ENCODE assay signal across 9 cellular contexts in the genomic region with DNA sequence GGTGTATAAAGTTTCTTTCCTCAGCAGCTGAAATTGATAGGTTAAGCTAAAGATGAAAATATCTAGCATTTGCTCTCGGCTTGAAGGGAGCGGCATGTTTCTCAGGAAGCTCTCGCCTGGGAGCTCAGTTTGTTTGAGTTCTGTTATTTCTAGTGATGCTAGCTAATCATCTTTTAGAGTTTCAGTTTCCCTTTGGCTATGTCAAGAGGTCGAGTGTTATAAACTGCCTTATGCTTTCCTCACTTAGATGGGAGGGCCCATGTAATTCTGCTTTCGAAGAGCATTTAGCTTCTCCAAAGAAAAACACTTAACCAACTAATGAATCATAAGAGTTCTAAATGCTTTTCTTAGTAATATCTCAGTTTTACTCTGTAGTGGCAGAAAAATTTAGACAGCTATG.
DNase-seq lines count a peak whose midpoint lies in the region; ATAC-seq, FAIRE-seq and TF ChIP-seq lines count a peak whose summit lies in the region.
"Had no signal": no experiment of that assay in that cellular context is flagged by ENCODE, and none has a peak within 500 bp of the region (broad histone marks: within the 10 kb centered on the region; RNA-seq: fewer than 3 reads in every experiment).

No MANE protein-coding gene starts in this region.

- H3K27ac Mint-ChIP-seq in stimulated activated effector memory CD8-positive, alpha-beta T cell treated with anti-CD3 and anti-CD28 coated beads, Interleukin-12 subunit alpha, Interleukin-12 subunit beta, amount 100 ng/mL, for 72 hours = no peak overlapping the region

- no peak for FAIRE-seq in RCC 7860 (lab: Jason Lieb, UNC)
- FAIRE-seq: A204.1 had no signal

- no peaks in the 10 kb centered on the region for H3K36me3 Mint-ChIP-seq in stimulated activated effector memory CD8-positive, alpha-beta T cell treated with anti-CD3 and anti-CD28 coated beads, Interleukin-12 subunit alpha, Interleukin-12 subunit beta, amount 100 ng/mL, for 72 hours

- H3K4me3 Mint-ChIP-seq in stimulated activated effector memory CD8-positive, alpha-beta T cell treated with anti-CD3 and anti-CD28 coated beads, Interleukin-12 subunit alpha, Interleukin-12 subunit beta, amount 100 ng/mL, for 72 hours = peak overlapping the region; percentile 42

- H3K4me3 ChIP-seq in fibroblast of mammary gland (ENCODE audit: control insufficient read depth, low read depth, low read length) = no peak overlapping the region

- peak; percentile 99 for ATAC-seq in HG02610 (IDR thresholded peaks at IDR 0.05; ENCODE audit: unreplicated experiment)
- ATAC-seq in stimulated activated effector memory CD8-positive, alpha-beta T cell treated with anti-CD3 and anti-CD28 coated beads, Interleukin-12 subunit alpha, Interleukin-12 subunit beta, amount 100 ng/mL, for 72 hours = peak; percentile 99

- H3K9me3 Mint-ChIP-seq in stimulated activated effector memory CD8-positive, alpha-beta T cell treated with anti-CD3 and anti-CD28 coated beads, Interleukin-12 subunit alpha, Interleukin-12 subunit beta, amount 100 ng/mL, for 72 hours = no peaks in the 10 kb centered on the region

- peak; percentile 17 for DNase-seq in SIG-M5 treated with dmso at 0.1 percent for 504 hours (lab: John Stamatoyannopoulos, UW; ENCODE audit: unreplicated experiment)
- no peak for DNase-seq in SIG-M5 (lab: John Stamatoyannopoulos, UW)
- peak; percentile 59 for DNase-seq in NOMO-1 treated with dmso at 0.1 percent for 144 hours (lab: John Stamatoyannopoulos, UW; ENCODE audit: unreplicated experiment)
- DNase-seq in fibroblast of mammary gland (ENCODE audit: low read depth) = peak; percentile 58
- DNase-seq in stimulated activated effector memory CD8-positive, alpha-beta T cell treated with anti-CD3 and anti-CD28 coated beads, Interleukin-12 subunit alpha, Interleukin-12 subunit beta, amount 100 ng/mL, for 72 hours (ENCODE audit: low spot score in 2 of 2) = no peak
- DNase-seq in RCC 7860 (ENCODE audit: low spot score) = no peak
- no peak for DNase-seq in NCI-H345 (lab: John Stamatoyannopoulos, UW)

- no peak for TF ChIP-seq CTCF in fibroblast of mammary gland (conservative IDR thresholded peaks at IDR 0.05; ENCODE audit: control insufficient read depth, insufficient read depth, low read depth, low read length)

- peaks cover 9% of the 10 kb centered on the region for H3K4me1 Mint-ChIP-seq in stimulated activated effector memory CD8-positive, alpha-beta T cell treated with anti-CD3 and anti-CD28 coated beads, Interleukin-12 subunit alpha, Interleukin-12 subunit beta, amount 100 ng/mL, for 72 hours

Comparison
In these comparisons a context has a peak if more than half of its experiments do, and no peak if none do; other contexts are left out.
1. DNase-seq: peak in SIG-M5 treated with dmso at 0.1 percent for 504 hours (single experiment), NOMO-1 treated with dmso at 0.1 percent for 144 hours (single experiment) and fibroblast of mammary gland (single experiment); none in SIG-M5 (single experiment), stimulated activated effector memory CD8-positive, alpha-beta T cell treated with anti-CD3 and anti-CD28 coated beads, Interleukin-12 subunit alpha, Interleukin-12 subunit beta, amount 100 ng/mL, for 72 hours (0 of 2), RCC 7860 (single experiment) and NCI-H345 (single experiment).